In the genomic region with DNA sequence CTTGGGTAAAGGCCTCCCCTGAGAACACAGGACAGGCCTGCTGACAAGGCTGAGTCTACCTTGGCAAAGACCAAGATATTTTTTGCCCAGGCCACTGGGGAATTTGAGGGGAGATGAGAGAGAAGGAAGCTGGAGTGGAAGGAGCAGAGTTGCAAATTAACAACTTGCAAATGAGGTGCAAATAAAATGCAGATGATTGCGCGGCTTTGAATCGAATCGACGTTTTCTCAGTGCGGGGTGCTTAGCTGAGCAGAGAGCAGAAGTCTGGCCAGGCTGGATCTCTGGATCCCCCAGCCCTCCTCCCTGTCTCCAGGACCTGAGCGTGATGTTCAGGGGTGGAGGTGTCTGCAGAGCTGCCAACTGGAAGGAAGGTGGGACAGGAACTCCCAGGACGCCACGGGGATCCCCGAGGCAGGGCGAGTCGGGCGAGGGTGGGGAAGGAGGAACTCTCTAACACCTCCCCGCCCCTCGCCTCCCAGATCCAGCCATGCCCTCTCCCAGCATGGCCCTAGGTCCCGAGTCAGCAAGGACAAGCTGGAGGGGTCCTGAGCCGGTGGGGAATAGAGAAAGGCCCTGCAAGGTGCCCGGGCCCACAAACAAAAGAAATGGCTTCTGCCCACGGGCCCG, we compare ENCODE assay signal across 2 cellular contexts.
TF ChIP-seq lines count a peak whose summit lies in the region.

No MANE protein-coding gene starts in this region.

TF ChIP-seq in K562, 482 proteins besides CTCF, POLR2A, EP300 and RAD21:
- TF ChIP-seq FOXA1 (IDR thresholded peaks at IDR 0.05; ENCODE audit: borderline replicate concordance) = no peak
- TF ChIP-seq MCM2 (IDR thresholded peaks at IDR 0.05; ENCODE audit: low read depth) = no peak
- TF ChIP-seq ZNF668 (CRISPR knock-in tag; IDR thresholded peaks at IDR 0.05) = no peak
- peak; percentile 37; the same call in 1 of the 2 replicates for TF ChIP-seq PHF8 (IDR thresholded peaks at IDR 0.05; ENCODE audit: borderline replicate concordance, low read length)

TF ChIP-seq in HepG2, 621 proteins besides CTCF, POLR2A, EP300 and RAD21 (continues in another document):
- TF ChIP-seq ARNTL (CRISPR knock-in tag; IDR thresholded peaks at IDR 0.05) = no peak
- TF ChIP-seq, protein P1, sequence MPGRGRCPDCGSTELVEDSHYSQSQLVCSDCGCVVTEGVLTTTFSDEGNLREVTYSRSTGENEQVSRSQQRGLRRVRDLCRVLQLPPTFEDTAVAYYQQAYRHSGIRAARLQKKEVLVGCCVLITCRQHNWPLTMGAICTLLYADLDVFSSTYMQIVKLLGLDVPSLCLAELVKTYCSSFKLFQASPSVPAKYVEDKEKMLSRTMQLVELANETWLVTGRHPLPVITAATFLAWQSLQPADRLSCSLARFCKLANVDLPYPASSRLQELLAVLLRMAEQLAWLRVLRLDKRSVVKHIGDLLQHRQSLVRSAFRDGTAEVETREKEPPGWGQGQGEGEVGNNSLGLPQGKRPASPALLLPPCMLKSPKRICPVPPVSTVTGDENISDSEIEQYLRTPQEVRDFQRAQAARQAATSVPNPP (CRISPR knock-in tag; IDR thresholded peaks at IDR 0.05) = no peak; the same call in 1 of the 2 replicates
- TF ChIP-seq ZKSCAN8 (CRISPR knock-in tag; IDR thresholded peaks at IDR 0.05; ENCODE audit: borderline replicate concordance) = no peak
- TF ChIP-seq, protein P2, sequence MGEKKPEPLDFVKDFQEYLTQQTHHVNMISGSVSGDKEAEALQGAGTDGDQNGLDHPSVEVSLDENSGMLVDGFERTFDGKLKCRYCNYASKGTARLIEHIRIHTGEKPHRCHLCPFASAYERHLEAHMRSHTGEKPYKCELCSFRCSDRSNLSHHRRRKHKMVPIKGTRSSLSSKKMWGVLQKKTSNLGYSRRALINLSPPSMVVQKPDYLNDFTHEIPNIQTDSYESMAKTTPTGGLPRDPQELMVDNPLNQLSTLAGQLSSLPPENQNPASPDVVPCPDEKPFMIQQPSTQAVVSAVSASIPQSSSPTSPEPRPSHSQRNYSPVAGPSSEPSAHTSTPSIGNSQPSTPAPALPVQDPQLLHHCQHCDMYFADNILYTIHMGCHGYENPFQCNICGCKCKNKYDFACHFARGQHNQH (CRISPR knock-in tag; IDR thresholded peaks at IDR 0.05) = peak; percentile 52; the same call in 1 of the 2 replicates
- no peak for TF ChIP-seq ZNF550 (CRISPR knock-in tag; IDR thresholded peaks at IDR 0.05; ENCODE audit: borderline replicate concordance)
- TF ChIP-seq SP2 (CRISPR knock-in tag; IDR thresholded peaks at IDR 0.05) = no peak
- TF ChIP-seq, protein P3, sequence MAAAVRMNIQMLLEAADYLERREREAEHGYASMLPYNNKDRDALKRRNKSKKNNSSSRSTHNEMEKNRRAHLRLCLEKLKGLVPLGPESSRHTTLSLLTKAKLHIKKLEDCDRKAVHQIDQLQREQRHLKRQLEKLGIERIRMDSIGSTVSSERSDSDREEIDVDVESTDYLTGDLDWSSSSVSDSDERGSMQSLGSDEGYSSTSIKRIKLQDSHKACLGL (CRISPR knock-in tag; IDR thresholded peaks at IDR 0.05) = no peak; the same call in 1 of the 2 replicates
- 0 out of 2 replicates have a peak, but pooled peaks have one; percentile 20 for TF ChIP-seq HNRNPL (IDR thresholded peaks at IDR 0.05; ENCODE audit: low read depth, low read length)
- TF ChIP-seq RARA (CRISPR knock-in tag; IDR thresholded peaks at IDR 0.05) = no peak
- TF ChIP-seq, protein P4, sequence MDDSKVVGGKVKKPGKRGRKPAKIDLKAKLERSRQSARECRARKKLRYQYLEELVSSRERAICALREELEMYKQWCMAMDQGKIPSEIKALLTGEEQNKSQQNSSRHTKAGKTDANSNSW (CRISPR knock-in tag; IDR thresholded peaks at IDR 0.05; ENCODE audit: borderline replicate concordance) = no peak
- TF ChIP-seq HOXA9 (CRISPR knock-in tag; IDR thresholded peaks at IDR 0.05; ENCODE audit: borderline replicate concordance) = no peak
- no peak for TF ChIP-seq ZFP90 (CRISPR knock-in tag; IDR thresholded peaks at IDR 0.05; ENCODE audit: borderline replicate concordance)
- 0 out of 2 replicates have a peak, but pooled peaks have one; percentile 5 for TF ChIP-seq ZNF446 (CRISPR knock-in tag; IDR thresholded peaks at IDR 0.05)
- TF ChIP-seq, protein P5, sequence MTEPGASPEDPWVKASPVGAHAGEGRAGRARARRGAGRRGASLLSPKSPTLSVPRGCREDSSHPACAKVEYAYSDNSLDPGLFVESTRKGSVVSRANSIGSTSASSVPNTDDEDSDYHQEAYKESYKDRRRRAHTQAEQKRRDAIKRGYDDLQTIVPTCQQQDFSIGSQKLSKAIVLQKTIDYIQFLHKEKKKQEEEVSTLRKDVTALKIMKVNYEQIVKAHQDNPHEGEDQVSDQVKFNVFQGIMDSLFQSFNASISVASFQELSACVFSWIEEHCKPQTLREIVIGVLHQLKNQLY (CRISPR knock-in tag; IDR thresholded peaks at IDR 0.05) = no peak
- TF ChIP-seq, protein P6, sequence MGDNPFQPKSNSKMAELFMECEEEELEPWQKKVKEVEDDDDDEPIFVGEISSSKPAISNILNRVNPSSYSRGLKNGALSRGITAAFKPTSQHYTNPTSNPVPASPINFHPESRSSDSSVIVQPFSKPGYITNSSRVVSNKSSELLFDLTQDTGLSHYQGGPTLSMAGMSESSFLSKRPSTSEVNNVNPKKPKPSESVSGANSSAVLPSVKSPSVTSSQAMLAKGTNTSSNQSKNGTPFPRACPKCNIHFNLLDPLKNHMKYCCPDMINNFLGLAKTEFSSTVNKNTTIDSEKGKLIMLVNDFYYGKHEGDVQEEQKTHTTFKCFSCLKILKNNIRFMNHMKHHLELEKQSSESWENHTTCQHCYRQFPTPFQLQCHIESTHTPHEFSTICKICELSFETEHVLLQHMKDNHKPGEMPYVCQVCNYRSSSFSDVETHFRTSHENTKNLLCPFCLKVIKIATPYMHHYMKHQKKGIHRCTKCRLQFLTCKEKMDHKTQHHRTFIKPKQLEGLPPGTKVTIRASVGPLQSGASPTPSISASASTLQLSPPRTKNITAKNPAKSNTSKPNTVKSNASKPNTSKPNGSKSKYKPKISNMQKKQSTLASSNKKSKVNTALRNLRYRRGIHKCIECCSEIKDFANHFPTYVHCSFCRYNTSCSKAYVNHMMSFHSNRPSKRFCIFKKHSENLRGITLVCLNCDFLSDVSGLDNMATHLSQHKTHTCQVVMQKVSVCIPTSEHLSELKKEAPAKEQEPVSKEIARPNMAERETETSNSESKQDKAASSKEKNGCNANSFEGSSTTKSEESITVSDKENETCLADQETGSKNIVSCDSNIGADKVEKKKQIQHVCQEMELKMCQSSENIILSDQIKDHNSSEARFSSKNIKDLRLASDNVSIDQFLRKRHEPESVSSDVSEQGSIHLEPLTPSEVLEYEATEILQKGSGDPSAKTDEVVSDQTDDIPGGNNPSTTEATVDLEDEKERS (CRISPR knock-in tag; IDR thresholded peaks at IDR 0.05) = no peak
- no peak for TF ChIP-seq SIX1 (CRISPR knock-in tag; IDR thresholded peaks at IDR 0.05; ENCODE audit: borderline replicate concordance)
- TF ChIP-seq SUZ12 (IDR thresholded peaks at IDR 0.05; ENCODE audit: low read depth, low read length) = no peak
- TF ChIP-seq ZNF30 (CRISPR knock-in tag; IDR thresholded peaks at IDR 0.05) = no peak
- no peak for TF ChIP-seq ZMAT3 (CRISPR knock-in tag; conservative IDR thresholded peaks at IDR 0.05)
- TF ChIP-seq ZNF510 (CRISPR knock-in tag; IDR thresholded peaks at IDR 0.05; ENCODE audit: low read depth) = 0 out of 2 replicates have a peak, but pooled peaks have one; percentile 72
- 0 out of 2 replicates have a peak, but pooled peaks have one; percentile 41 for TF ChIP-seq ATRX (CRISPR knock-in tag; IDR thresholded peaks at IDR 0.05; ENCODE audit: borderline replicate concordance)
- no peak for TF ChIP-seq ZNF431 (CRISPR knock-in tag; IDR thresholded peaks at IDR 0.05; ENCODE audit: borderline replicate concordance, low read depth)
- no peak for TF ChIP-seq ZNF766 (CRISPR knock-in tag; IDR thresholded peaks at IDR 0.05; ENCODE audit: borderline replicate concordance)
- TF ChIP-seq TEAD2 (CRISPR knock-in tag; IDR thresholded peaks at IDR 0.05) = no peak
- no peak for TF ChIP-seq KDM2A (CRISPR knock-in tag; IDR thresholded peaks at IDR 0.05; ENCODE audit: borderline replicate concordance, low read depth)
- no peak for TF ChIP-seq ZNF562 (CRISPR knock-in tag; IDR thresholded peaks at IDR 0.05; ENCODE audit: borderline replicate concordance)
- no peak for TF ChIP-seq FOSL2 (CRISPR knock-in tag; IDR thresholded peaks at IDR 0.05)
- TF ChIP-seq, protein P7, sequence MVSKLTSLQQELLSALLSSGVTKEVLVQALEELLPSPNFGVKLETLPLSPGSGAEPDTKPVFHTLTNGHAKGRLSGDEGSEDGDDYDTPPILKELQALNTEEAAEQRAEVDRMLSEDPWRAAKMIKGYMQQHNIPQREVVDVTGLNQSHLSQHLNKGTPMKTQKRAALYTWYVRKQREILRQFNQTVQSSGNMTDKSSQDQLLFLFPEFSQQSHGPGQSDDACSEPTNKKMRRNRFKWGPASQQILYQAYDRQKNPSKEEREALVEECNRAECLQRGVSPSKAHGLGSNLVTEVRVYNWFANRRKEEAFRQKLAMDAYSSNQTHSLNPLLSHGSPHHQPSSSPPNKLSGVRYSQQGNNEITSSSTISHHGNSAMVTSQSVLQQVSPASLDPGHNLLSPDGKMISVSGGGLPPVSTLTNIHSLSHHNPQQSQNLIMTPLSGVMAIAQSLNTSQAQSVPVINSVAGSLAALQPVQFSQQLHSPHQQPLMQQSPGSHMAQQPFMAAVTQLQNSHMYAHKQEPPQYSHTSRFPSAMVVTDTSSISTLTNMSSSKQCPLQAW (CRISPR knock-in tag; IDR thresholded peaks at IDR 0.05) = no peak
- TF ChIP-seq SP1 (IDR thresholded peaks at IDR 0.05) = no peak
- no peak for TF ChIP-seq SP1 (CRISPR knock-in tag; IDR thresholded peaks at IDR 0.05)
- TF ChIP-seq, protein P8, sequence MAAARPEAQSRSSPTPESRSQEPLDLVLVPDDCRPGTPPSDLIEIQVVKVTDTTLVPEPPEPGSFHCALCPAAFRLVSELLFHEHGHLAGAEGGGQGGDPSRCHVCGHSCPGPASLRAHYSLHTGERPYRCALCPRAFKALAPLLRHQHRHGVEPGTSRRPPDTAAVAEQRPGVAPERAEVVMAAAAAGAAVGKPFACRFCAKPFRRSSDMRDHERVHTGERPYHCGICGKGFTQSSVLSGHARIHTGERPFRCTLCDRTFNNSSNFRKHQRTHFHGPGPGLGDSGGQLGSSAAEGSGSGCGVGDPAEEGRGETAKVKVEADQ (CRISPR knock-in tag; IDR thresholded peaks at IDR 0.05; ENCODE audit: borderline replicate concordance) = no peak
- TF ChIP-seq ZNF75D (CRISPR knock-in tag; IDR thresholded peaks at IDR 0.05; ENCODE audit: borderline replicate concordance) = 0 out of 2 replicates have a peak, but pooled peaks have one; percentile 57
- no peak for TF ChIP-seq HNRNPLL (IDR thresholded peaks at IDR 0.05; ENCODE audit: low read depth, low read length, poor library complexity, severe bottlenecking)
- TF ChIP-seq SMAD3 (CRISPR knock-in tag; IDR thresholded peaks at IDR 0.05) = no peak
- TF ChIP-seq, protein P9, sequence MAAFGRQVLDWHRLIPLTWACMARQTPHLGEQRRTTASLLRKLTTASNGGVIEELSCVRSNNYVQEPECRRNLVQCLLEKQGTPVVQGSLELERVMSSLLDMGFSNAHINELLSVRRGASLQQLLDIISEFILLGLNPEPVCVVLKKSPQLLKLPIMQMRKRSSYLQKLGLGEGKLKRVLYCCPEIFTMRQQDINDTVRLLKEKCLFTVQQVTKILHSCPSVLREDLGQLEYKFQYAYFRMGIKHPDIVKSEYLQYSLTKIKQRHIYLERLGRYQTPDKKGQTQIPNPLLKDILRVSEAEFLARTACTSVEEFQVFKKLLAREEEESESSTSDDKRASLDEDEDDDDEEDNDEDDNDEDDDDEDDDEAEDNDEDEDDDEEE (CRISPR knock-in tag; IDR thresholded peaks at IDR 0.05) = peak; percentile 50; the same call in 1 of the 2 replicates
- TF ChIP-seq KAT8 (CRISPR knock-in tag; IDR thresholded peaks at IDR 0.05) = 0 out of 2 replicates have a peak, but pooled peaks have one; percentile 28
- TF ChIP-seq, protein P10, sequence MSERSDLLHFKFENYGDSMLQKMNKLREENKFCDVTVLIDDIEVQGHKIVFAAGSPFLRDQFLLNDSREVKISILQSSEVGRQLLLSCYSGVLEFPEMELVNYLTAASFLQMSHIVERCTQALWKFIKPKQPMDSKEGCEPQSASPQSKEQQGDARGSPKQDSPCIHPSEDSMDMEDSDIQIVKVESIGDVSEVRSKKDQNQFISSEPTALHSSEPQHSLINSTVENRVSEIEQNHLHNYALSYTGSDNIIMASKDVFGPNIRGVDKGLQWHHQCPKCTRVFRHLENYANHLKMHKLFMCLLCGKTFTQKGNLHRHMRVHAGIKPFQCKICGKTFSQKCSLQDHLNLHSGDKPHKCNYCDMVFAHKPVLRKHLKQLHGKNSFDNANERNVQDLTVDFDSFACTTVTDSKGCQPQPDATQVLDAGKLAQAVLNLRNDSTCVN (CRISPR knock-in tag; IDR thresholded peaks at IDR 0.05; ENCODE audit: borderline replicate concordance) = no peak
- no peak for TF ChIP-seq FOXK1 (CRISPR knock-in tag; IDR thresholded peaks at IDR 0.05; ENCODE audit: borderline replicate concordance, low read depth)
- TF ChIP-seq, protein P11, sequence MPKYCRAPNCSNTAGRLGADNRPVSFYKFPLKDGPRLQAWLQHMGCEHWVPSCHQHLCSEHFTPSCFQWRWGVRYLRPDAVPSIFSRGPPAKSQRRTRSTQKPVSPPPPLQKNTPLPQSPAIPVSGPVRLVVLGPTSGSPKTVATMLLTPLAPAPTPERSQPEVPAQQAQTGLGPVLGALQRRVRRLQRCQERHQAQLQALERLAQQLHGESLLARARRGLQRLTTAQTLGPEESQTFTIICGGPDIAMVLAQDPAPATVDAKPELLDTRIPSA (CRISPR knock-in tag; IDR thresholded peaks at IDR 0.05; ENCODE audit: borderline replicate concordance) = no peak
- no peak for TF ChIP-seq IKZF1 (IDR thresholded peaks at IDR 0.05)
- peak; percentile 11; the same call in 1 of the 2 replicates for TF ChIP-seq BRD4 (CRISPR knock-in tag; IDR thresholded peaks at IDR 0.05)
- TF ChIP-seq, protein P12, sequence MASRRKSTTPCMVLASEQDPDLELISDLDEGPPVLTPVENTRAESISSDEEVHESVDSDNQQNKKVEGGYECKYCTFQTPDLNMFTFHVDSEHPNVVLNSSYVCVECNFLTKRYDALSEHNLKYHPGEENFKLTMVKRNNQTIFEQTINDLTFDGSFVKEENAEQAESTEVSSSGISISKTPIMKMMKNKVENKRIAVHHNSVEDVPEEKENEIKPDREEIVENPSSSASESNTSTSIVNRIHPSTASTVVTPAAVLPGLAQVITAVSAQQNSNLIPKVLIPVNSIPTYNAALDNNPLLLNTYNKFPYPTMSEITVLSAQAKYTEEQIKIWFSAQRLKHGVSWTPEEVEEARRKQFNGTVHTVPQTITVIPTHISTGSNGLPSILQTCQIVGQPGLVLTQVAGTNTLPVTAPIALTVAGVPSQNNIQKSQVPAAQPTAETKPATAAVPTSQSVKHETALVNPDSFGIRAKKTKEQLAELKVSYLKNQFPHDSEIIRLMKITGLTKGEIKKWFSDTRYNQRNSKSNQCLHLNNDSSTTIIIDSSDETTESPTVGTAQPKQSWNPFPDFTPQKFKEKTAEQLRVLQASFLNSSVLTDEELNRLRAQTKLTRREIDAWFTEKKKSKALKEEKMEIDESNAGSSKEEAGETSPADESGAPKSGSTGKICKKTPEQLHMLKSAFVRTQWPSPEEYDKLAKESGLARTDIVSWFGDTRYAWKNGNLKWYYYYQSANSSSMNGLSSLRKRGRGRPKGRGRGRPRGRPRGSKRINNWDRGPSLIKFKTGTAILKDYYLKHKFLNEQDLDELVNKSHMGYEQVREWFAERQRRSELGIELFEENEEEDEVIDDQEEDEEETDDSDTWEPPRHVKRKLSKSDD (CRISPR knock-in tag; IDR thresholded peaks at IDR 0.05; ENCODE audit: low read depth) = no peak
- peak; percentile 53; the same call in 1 of the 2 replicates for TF ChIP-seq DPF2 (CRISPR knock-in tag; IDR thresholded peaks at IDR 0.05; ENCODE audit: borderline replicate concordance, low read depth)
- no peak for TF ChIP-seq PHF8 (CRISPR knock-in tag; IDR thresholded peaks at IDR 0.05)
- no peak for TF ChIP-seq GATA4 (IDR thresholded peaks at IDR 0.05; ENCODE audit: borderline replicate concordance, low read depth)
- TF ChIP-seq MBD4 (IDR thresholded peaks at IDR 0.05; ENCODE audit: borderline replicate concordance, low read length) = no peak
